ENCODE assay signal across 15 cellular contexts in the genomic region with DNA sequence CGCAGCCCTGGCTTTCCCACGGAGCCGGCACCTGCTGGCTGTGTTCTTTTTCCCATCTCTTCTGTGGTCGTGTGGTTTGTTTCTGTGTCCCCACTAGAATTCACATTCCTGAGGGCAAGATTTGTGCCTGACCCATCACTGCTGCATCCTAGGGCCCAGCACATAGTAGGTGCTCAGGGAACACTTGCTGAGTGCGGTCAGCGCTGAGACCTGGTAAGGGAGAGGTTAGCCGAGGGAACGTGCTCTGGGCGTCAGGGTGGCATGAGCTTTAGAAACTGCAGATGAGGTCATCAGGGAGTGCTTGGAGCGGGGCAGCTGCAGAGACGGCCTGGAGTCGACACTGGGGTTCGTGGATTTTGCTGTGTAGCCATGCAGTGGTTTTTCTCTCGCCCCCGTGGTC.
"Had no signal": no experiment of that assay in that cellular context is flagged by ENCODE, and none has a peak within 500 bp of the region (broad histone marks: within the 10 kb centered on the region; RNA-seq: fewer than 3 reads in every experiment).

No MANE protein-coding gene starts in this region.

- H3K9me3 ChIP-seq: left ventricle myocardium inferior, psoas muscle, spleen, stomach, testis, upper lobe of left lung had no signal

- H3K4me3 ChIP-seq: cardiac muscle cell, hepatocyte, left ventricle myocardium inferior, psoas muscle, stomach, testis, upper lobe of left lung had no signal

- H3K27ac ChIP-seq: cardiac muscle cell, hepatocyte, left ventricle myocardium inferior, psoas muscle, stomach, testis, upper lobe of left lung had no signal

- FAIRE-seq: keratinocyte had no signal

- DNase-seq: activated CD4-positive, alpha-beta T cell treated with anti-CD3 and anti-CD28 coated beads, Interleukin-2, amount 10 ng/mL, durations not matched to agents 7 days and 5 days; activated naive CD4-positive, alpha-beta T cell treated with anti-CD3 and anti-CD28 coated beads, Interleukin-2, amount 50 U/mL, for 16 hours; left ventricle myocardium inferior; nephron progenitor cell; spleen; stomach; testis; upper lobe of left lung had no signal

- H3K27ac Mint-ChIP-seq: activated CD4-positive, alpha-beta T cell treated with anti-CD3 and anti-CD28 coated beads, Interleukin-2, amount 10 ng/mL, durations not matched to agents 7 days and 5 days; nephron progenitor cell; T-helper 2 cell treated with Interferon-gamma antibody and Interleukin-4, amounts not matched to agents 5 μg/mL and 100 μg/mL, for 36 hours had no signal

- H3K4me3 Mint-ChIP-seq: activated CD4-positive, alpha-beta T cell treated with anti-CD3 and anti-CD28 coated beads, Interleukin-2, amount 10 ng/mL, durations not matched to agents 7 days and 5 days; nephron progenitor cell; T-helper 2 cell treated with Interferon-gamma antibody and Interleukin-4, amounts not matched to agents 5 μg/mL and 100 μg/mL, for 36 hours had no signal

- ATAC-seq: esophagus mucosa, psoas muscle, sciatic nerve had no signal

- H3K9me3 Mint-ChIP-seq: activated CD4-positive, alpha-beta T cell treated with anti-CD3 and anti-CD28 coated beads, Interleukin-2, amount 10 ng/mL, durations not matched to agents 7 days and 5 days; nephron progenitor cell; T-helper 2 cell treated with Interferon-gamma antibody and Interleukin-4, amounts not matched to agents 5 μg/mL and 100 μg/mL, for 36 hours had no signal

- H2AFZ ChIP-seq: hepatocyte had no signal

- H3K4me2 ChIP-seq: hepatocyte had no signal

- H3K4me1 ChIP-seq: psoas muscle had no signal

- H3K27me3 ChIP-seq: hepatocyte, spleen, stomach, testis, upper lobe of left lung had no signal

- H3K27me3 Mint-ChIP-seq: activated CD4-positive, alpha-beta T cell treated with anti-CD3 and anti-CD28 coated beads, Interleukin-2, amount 10 ng/mL, durations not matched to agents 7 days and 5 days had no signal
